26 cellular contexts compared by ENCODE assay signal in genomic region chr6:94443701-94444100, GRCh38.
"Had no signal": no experiment of that assay in that cellular context is flagged by ENCODE, and none has a peak within 500 bp of the region (broad histone marks: within the 10 kb centered on the region; RNA-seq: fewer than 3 reads in every experiment).

No MANE protein-coding gene starts in this region.

- H3K27ac ChIP-seq: left lung, lower lobe of right lung, neural progenitor cell, neutrophil, parathyroid adenoma, sigmoid colon, spleen, suprapubic skin, thoracic aorta, tibial nerve, uterus had no signal

- H3K9me3 ChIP-seq: left lung, lower lobe of right lung, neutrophil, sigmoid colon, spleen, suprapubic skin, thoracic aorta, tibial nerve, uterus had no signal

- H3K27me3 ChIP-seq: left lung, neural progenitor cell, neutrophil, sigmoid colon, spleen, suprapubic skin, tibial nerve, uterus had no signal

- H3K4me1 ChIP-seq: left lung, lower lobe of right lung, parathyroid adenoma, sigmoid colon, spleen, suprapubic skin, tibial nerve, uterus had no signal

- H3K9ac ChIP-seq: neural progenitor cell, parathyroid adenoma had no signal

- H2AFZ ChIP-seq: neural progenitor cell, parathyroid adenoma had no signal

- H3K4me2 ChIP-seq: neural progenitor cell had no signal

- H3K79me2 ChIP-seq: parathyroid adenoma had no signal

- FAIRE-seq: islet of Langerhans, kidney, small intestine had no signal

- DNase-seq: immature natural killer cell; kidney; left colon; left lung; lower lobe of right lung; mammary epithelial cell; mesendoderm; naive B cell; natural killer cell; nephron progenitor cell; occipital lobe; retina; right cardiac atrium; sigmoid colon; small intestine; spleen; stimulated activated CD4-positive, alpha-beta T cell treated with anti-CD3 and anti-CD28 coated beads, Interleukin-4, amount 100 ng/mL, for 24 hours; stimulated activated naive CD4-positive, alpha-beta T cell; uterus had no signal

- H3K4me3 ChIP-seq: left lung, lower lobe of right lung, neural progenitor cell, sigmoid colon, spleen, suprapubic skin, thoracic aorta, tibial nerve, uterus had no signal

- H3K36me3 ChIP-seq: left lung, lower lobe of right lung, neural progenitor cell, neutrophil, sigmoid colon, spleen, suprapubic skin, thoracic aorta, tibial nerve, uterus had no signal
